Comparison of ENCODE assay signal across 5 cellular contexts in genomic region chr14:81970307-81970706, GRCh38.
"Had no signal": no experiment of that assay in that cellular context is flagged by ENCODE, and none has a peak within 500 bp of the region (broad histone marks: within the 10 kb centered on the region; RNA-seq: fewer than 3 reads in every experiment).

No MANE protein-coding gene starts in this region.

- H3K36me3 Mint-ChIP-seq: IgD-negative memory B cell had no signal

- H3K27me3 Mint-ChIP-seq: IgD-negative memory B cell had no signal

- DNase-seq: GM23248, H9, HCEC 1CT, KBM-7 had no signal

- H3K27ac ChIP-seq: GM23248 had no signal

- H2AFZ ChIP-seq: GM23248 had no signal

- H3K4me3 ChIP-seq: GM23248 had no signal

- H3K4me3 Mint-ChIP-seq: H9, IgD-negative memory B cell had no signal

- H3K9ac ChIP-seq: GM23248 had no signal

- H3K27ac Mint-ChIP-seq: IgD-negative memory B cell had no signal

- H3K4me1 Mint-ChIP-seq: IgD-negative memory B cell had no signal
